15 cellular contexts compared by ENCODE assay signal in genomic region chr9:120689860-120690259, GRCh38. TPM values are rescaled to one million over a fixed set of nuclear protein-coding genes. Genes with fewer than 3 reads are reported as not detected.
DNase-seq lines count a peak whose midpoint lies in the region; ATAC-seq and TF ChIP-seq lines count a peak whose summit lies in the region.
"Had no signal": no experiment of that assay in that cellular context is flagged by ENCODE, and none has a peak within 500 bp of the region (broad histone marks: within the 10 kb centered on the region; RNA-seq: fewer than 3 reads in every experiment).

No MANE protein-coding gene starts in this region.

- no peaks in the 10 kb centered on the region for H3K27me3 ChIP-seq in left lung

- no peaks in the 10 kb centered on the region for H3K9me3 Mint-ChIP-seq in natural killer cell treated with Interleukin-12 subunit alpha and Interleukin-12 subunit beta and Interleukin-15 and Interleukin-18, amount 100 ng/mL, for 72 hours
- H3K9me3 Mint-ChIP-seq: stimulated activated naive CD8-positive, alpha-beta T cell treated with anti-CD3 and anti-CD28 coated beads, Interleukin-15, amount 100 ng/mL, for 72 hours had no signal

- H3K27ac Mint-ChIP-seq in natural killer cell treated with Interleukin-12 subunit alpha and Interleukin-12 subunit beta and Interleukin-15 and Interleukin-18, amount 100 ng/mL, for 72 hours = no peak overlapping the region
- H3K27ac Mint-ChIP-seq: stimulated activated naive CD8-positive, alpha-beta T cell treated with anti-CD3 and anti-CD28 coated beads, Interleukin-15, amount 100 ng/mL, for 72 hours had no signal

- H3K36me3 ChIP-seq in left lung = no peaks in the 10 kb centered on the region
- H3K36me3 ChIP-seq: cardiac muscle cell had no signal

- no peaks in the 10 kb centered on the region for H3K36me3 Mint-ChIP-seq in natural killer cell treated with Interleukin-12 subunit alpha and Interleukin-12 subunit beta and Interleukin-15 and Interleukin-18, amount 100 ng/mL, for 72 hours

- ATAC-seq in left lung = no peak
- no peak for ATAC-seq in natural killer cell treated with Interleukin-12 subunit alpha and Interleukin-12 subunit beta and Interleukin-15 and Interleukin-18, amount 100 ng/mL, for 72 hours
- ATAC-seq: left cardiac atrium; stimulated activated naive CD8-positive, alpha-beta T cell treated with anti-CD3 and anti-CD28 coated beads, Interleukin-15, amount 100 ng/mL, for 72 hours had no signal

- DNase-seq in NCI-H510A treated with DMSO at 0.1 percent for 48 hours (lab: John Stamatoyannopoulos, UW) (peak; percentile 62), NCI-H510A (lab: John Stamatoyannopoulos, UW) (no peak), NCI-H748 treated with DMSO at 0.1 percent for 48 hours (lab: John Stamatoyannopoulos, UW) (peak; percentile 52), fibroblast of the aortic adventitia (ENCODE audit: low read depth) (peak; percentile 41), substantia nigra (lab: John Stamatoyannopoulos, UW) (peak in 2 of 49 donors; percentile 36 to 38), left lung (no peak)
- DNase-seq in activated CD8-positive, alpha-beta memory T cell treated with anti-CD3 and anti-CD28 coated beads for 24 hours = no peak
- DNase-seq in natural killer cell treated with Interleukin-12 subunit alpha and Interleukin-12 subunit beta and Interleukin-15 and Interleukin-18, amount 100 ng/mL, for 72 hours (ENCODE audit: low spot score) = no peak
- DNase-seq: activated T-cell treated with anti-CD3 and anti-CD28 coated beads for 4 hours; DND-41; left cardiac atrium; RPMI8226; stimulated activated CD4-positive, alpha-beta T cell treated with anti-CD3 and anti-CD28 coated beads, Interleukin-4, amount 100 ng/mL, for 4 hours; stimulated activated naive CD8-positive, alpha-beta T cell treated with anti-CD3 and anti-CD28 coated beads, Interleukin-15, amount 100 ng/mL, for 72 hours had no signal

- no peaks in the 10 kb centered on the region for H3K27me3 Mint-ChIP-seq in natural killer cell treated with Interleukin-12 subunit alpha and Interleukin-12 subunit beta and Interleukin-15 and Interleukin-18, amount 100 ng/mL, for 72 hours
- H3K27me3 Mint-ChIP-seq: stimulated activated naive CD8-positive, alpha-beta T cell treated with anti-CD3 and anti-CD28 coated beads, Interleukin-15, amount 100 ng/mL, for 72 hours had no signal

- intact Hi-C loops in left lung (cut with DNase I) = no loop called here

- H3K27ac ChIP-seq in substantia nigra (ENCODE audit: low read depth, low read length, poor library complexity, severe bottlenecking) (peak overlapping the region; percentile 80), left lung (no peak overlapping the region)
- H3K27ac ChIP-seq: cardiac muscle cell had no signal

- H3K4me3 ChIP-seq in fibroblast of the aortic adventitia (ENCODE audit: low read depth, low read length) = no peak overlapping the region
- no peak overlapping the region for H3K4me3 ChIP-seq in left lung
- H3K4me3 ChIP-seq: cardiac muscle cell had no signal

- peaks cover 29 to 31% of the 10 kb centered on the region in 2 donors for H3K4me1 Mint-ChIP-seq in natural killer cell treated with Interleukin-12 subunit alpha and Interleukin-12 subunit beta and Interleukin-15 and Interleukin-18, amount 100 ng/mL, for 72 hours (ENCODE audit: low read depth in 2 of 2)

- H3K4me3 Mint-ChIP-seq in natural killer cell treated with Interleukin-12 subunit alpha and Interleukin-12 subunit beta and Interleukin-15 and Interleukin-18, amount 100 ng/mL, for 72 hours = no peak overlapping the region
- H3K4me3 Mint-ChIP-seq: stimulated activated naive CD8-positive, alpha-beta T cell treated with anti-CD3 and anti-CD28 coated beads, Interleukin-15, amount 100 ng/mL, for 72 hours had no signal

- peaks cover 8 to 75% of the 10 kb centered on the region in 2 donors for H3K4me1 ChIP-seq in left lung

- no peaks in the 10 kb centered on the region for H3K9me3 ChIP-seq in left lung

- TF ChIP-seq CTCF in fibroblast of the aortic adventitia (IDR thresholded peaks at IDR 0.05; ENCODE audit: insufficient read depth, low read length) = no peak
- TF ChIP-seq CTCF in left lung (IDR thresholded peaks at IDR 0.05) = no peak

RNA-seq across cellular contexts. Expression of gene MEGF9, which starts 24.4 kb away (rescaled TPM):
- total RNA-seq in fibroblast of the aortic adventitia (ENCODE audit: low replicate concordance) = 10.7 and 14.1 TPM in 2 replicates
- 100 to 1,000 TPM in 1 of 2 donors, 10 to 100 TPM in 1; 75.1 to 103 TPM for total RNA-seq in left lung
- total RNA-seq in natural killer cell treated with Interleukin-12 subunit alpha and Interleukin-12 subunit beta and Interleukin-15 and Interleukin-18, amount 100 ng/mL, for 72 hours = 10 to 100 TPM in 1 of 2 donors, 1 to 10 TPM in 1; 7.7 to 12.7 TPM

Comparison
In these comparisons a context has a peak if more than half of its experiments do, and no peak if none do; other contexts are left out.
1. DNase-seq: peak in NCI-H510A treated with DMSO at 0.1 percent for 48 hours (single experiment), NCI-H748 treated with DMSO at 0.1 percent for 48 hours (single experiment) and fibroblast of the aortic adventitia (single experiment); none in NCI-H510A (single experiment), left lung (0 of 2), activated CD8-positive, alpha-beta memory T cell treated with anti-CD3 and anti-CD28 coated beads for 24 hours (single experiment) and natural killer cell treated with Interleukin-12 subunit alpha and Interleukin-12 subunit beta and Interleukin-15 and Interleukin-18, amount 100 ng/mL, for 72 hours (single experiment).